9 cellular contexts compared by ENCODE assay signal in the genomic region with DNA sequence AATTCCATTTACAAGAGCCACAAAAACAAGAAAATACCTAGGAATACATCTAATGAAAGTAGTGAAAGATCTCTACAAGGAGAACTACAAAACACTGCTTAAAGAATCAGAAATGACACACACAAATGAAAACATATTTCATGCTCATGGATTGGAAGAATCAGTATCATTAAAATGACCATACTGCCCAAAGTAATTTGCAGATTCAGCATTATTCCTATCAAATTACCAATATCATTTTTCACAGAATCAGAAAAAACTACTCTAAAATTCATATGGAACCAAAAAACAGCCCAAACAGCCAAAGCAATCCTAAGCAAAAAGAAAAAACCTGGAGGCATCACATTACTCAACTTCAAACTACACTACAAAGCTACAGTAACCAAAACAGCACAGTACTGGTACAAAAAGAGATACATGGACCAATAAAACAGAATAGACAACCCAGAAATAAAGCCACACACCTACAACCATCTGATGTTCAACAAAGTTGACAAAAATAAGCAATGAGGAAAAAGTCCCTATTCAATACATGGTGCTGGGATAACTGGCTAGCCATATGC.
"Had no signal": no experiment of that assay in that cellular context is flagged by ENCODE, and none has a peak within 500 bp of the region (broad histone marks: within the 10 kb centered on the region; RNA-seq: fewer than 3 reads in every experiment).

No MANE protein-coding gene starts in this region.

- H3K4me3 ChIP-seq: GM23248 had no signal

- H3K27ac ChIP-seq: GM23248, HL-60 had no signal

- FAIRE-seq: H54 had no signal

- DNase-seq: GM23248, GOT3, H9, HCEC 1CT, HFFc6, Kasumi-1, KG1 had no signal

- H2AFZ ChIP-seq: GM23248 had no signal

- H3K9ac ChIP-seq: GM23248 had no signal
